In the genomic region with DNA sequence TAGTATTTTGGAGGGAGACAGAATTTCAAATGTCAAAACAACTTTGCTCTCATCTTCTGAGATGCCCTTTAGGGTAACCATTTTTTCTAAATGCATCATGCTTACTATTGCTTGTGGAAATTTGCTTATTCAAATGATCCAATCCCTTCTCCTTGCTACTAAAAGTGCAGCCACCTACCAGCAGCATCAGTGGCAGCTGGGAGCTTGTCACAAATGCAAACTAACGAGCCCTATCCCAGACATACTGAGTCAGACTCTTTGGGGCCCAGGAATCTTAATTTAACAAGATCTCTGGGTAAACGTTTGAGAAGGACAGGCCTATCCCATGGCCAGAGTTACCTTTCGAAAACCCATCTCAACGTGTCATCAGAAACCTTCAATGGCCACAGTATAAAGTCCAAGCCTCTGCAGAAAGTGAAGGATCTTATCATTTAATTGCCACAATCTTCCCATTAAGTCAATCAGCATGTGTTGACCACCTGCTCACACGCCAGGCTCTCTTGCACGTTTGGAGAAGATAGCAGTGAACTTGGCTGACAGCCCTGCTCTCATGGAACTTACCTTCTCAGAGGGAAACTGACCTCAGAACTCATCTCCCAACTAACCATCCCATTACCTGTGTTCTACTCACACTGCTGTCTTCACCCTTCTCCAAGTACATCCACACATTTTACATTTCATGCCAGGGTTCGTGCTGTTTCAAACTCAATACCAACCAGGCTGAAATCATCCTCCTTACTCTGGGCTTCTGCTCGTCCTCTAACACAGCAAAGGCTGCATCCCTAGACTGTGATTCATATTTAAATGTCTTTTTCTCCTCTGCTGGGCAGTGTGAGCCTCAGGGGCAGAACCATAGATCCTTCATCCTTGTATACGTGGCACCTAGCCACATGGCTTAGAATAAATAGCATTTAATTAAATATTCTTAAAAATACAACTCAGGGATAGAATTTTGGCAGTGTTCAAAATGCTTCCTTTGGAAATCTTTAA, we compare ENCODE assay signal across 23 cellular contexts. TPM values are rescaled to one million over a fixed set of nuclear protein-coding genes. Genes with fewer than 3 reads are reported as not detected.
A peak's percentile ranks its signal among the peaks of the same experiment; 100 is the strongest.
DNase-seq lines count a peak whose midpoint lies in the region; ATAC-seq, FAIRE-seq and TF ChIP-seq lines count a peak whose summit lies in the region.
"Had no signal": no experiment of that assay in that cellular context is flagged by ENCODE, and none has a peak within 500 bp of the region (broad histone marks: within the 10 kb centered on the region; RNA-seq: fewer than 3 reads in every experiment).

No MANE protein-coding gene starts in this region.

- SMC1A ChIA-PET in GM12878 (lab: Charles Lee; ENCODE audit: uncharacterized antibody, unreplicated experiment): no interaction called here

- DNase-seq in AG08395 (ENCODE audit: low spot score) (peak; percentile 34), H54 (ENCODE audit: insufficient read length, low spot score) (peak; percentile 25), GM12878 (ENCODE audit: low read depth, low spot score) (no peak), kidney tubule cell (ENCODE audit: low spot score) (peak; percentile 56), NOMO-1 (lab: John Stamatoyannopoulos, UW; ENCODE audit: unreplicated experiment in 2 of 2) (no peak), RCC 7860 (ENCODE audit: low spot score) (no peak), GF-D8 (lab: John Stamatoyannopoulos, UW) (no peak), HUDEP-2 (lab: John Stamatoyannopoulos, UW; ENCODE audit: unreplicated experiment in 76 of 76) (no peak)
- DNase-seq: activated CD4-positive, alpha-beta T cell treated with anti-CD3 and anti-CD28 coated beads for 1 hour; CD4-positive, alpha-beta T cell; DMS53; hypothalamus; mesenchymal stem cell; natural killer cell; NCI-H1105 treated with DMSO at 0.1 percent for 48 hours; NCI-H774; stimulated activated CD4-positive, alpha-beta T cell treated with anti-CD3 and anti-CD28 coated beads, Interleukin-4, amount 100 ng/mL, for 24 hours; uterus had no signal

- TF ChIP-seq EP300 in GM12878 (IDR thresholded peaks at IDR 0.05; ENCODE audit: borderline replicate concordance in 1 of 2, control insufficient read depth in 1 of 2, low read depth in 2 of 2, low read length in 2 of 2): no peak

- in situ Hi-C loops in GM12878 (cut with MboI): no loop called here

- no peaks in the 10 kb centered on the region for H3K79me2 ChIP-seq in GM12878 (ENCODE audit: control insufficient read depth, insufficient read depth, low read length)

- RAD21 ChIA-PET in GM12878 (lab: Charles Lee; ENCODE audit: unreplicated experiment): no interaction called here

- no peak for FAIRE-seq in H54 (lab: Jason Lieb, UNC)
- FAIRE-seq in GM12878 (lab: Jason Lieb, UNC): peak; percentile 7
- FAIRE-seq in RCC 7860 (lab: Jason Lieb, UNC): no peak
- FAIRE-seq: colon, endometrium, HTR-8/SVneo had no signal

- no peaks in the 10 kb centered on the region for H4K20me1 ChIP-seq in GM12878 (ENCODE audit: control insufficient read depth, insufficient read depth)

- no peak for TF ChIP-seq RAD21 in GM12878 (IDR thresholded peaks at IDR 0.05; ENCODE audit: insufficient read depth, low read depth, low read length)

- TF ChIP-seq POLR2A in H54 (IDR thresholded peaks at IDR 0.05; ENCODE audit: low read depth, low read length) (no peak), GM12878 (IDR thresholded peaks at IDR 0.05; ENCODE audit: low read depth, low read length) (no peak)

- H3K27ac ChIP-seq in GM12878 (ENCODE audit: control insufficient read depth, insufficient read depth): no peak overlapping the region
- H3K27ac ChIP-seq: skin epidermis, uterus had no signal

- CTCF ChIA-PET in GM12878 (lab: Yijun Ruan, JAX): no interaction called here

- no peak overlapping the region for H3K4me2 ChIP-seq in GM12878 (ENCODE audit: control insufficient read depth, insufficient read depth)

- no TSS peak for BruUV-seq in GM12878 (replicated peaks; lab: Mats Ljungman, UMichigan)

- no peak overlapping the region for H3K4me3 ChIP-seq in GM12878
- H3K4me3 ChIP-seq: skin epidermis, uterus had no signal

- no peak for TF ChIP-seq CTCF in GM12878 (IDR thresholded peaks at IDR 0.05 in 2 of 3, conservative IDR thresholded peaks at IDR 0.05 in 1 of 3; ENCODE audit: control insufficient read depth in 2 of 3, extremely low read depth in 1 of 3, insufficient read depth in 1 of 3, low read depth in 3 of 3, low read length in 3 of 3)

- no peak overlapping the region for H2AFZ ChIP-seq in GM12878 (ENCODE audit: control insufficient read depth, low read depth, low read length)

- H3K9ac ChIP-seq in GM12878 (ENCODE audit: control insufficient read depth, insufficient read depth, low read length): no peak overlapping the region

- ATAC-seq in GM12878: no peak
- ATAC-seq: activated naive CD4-positive, alpha-beta T cell treated with anti-CD3 and anti-CD28 coated beads, Interleukin-2, amount 50 U/mL, for 72 hours; natural killer cell had no signal

- WGBS in GM12878 (ENCODE audit: insufficient coverage, insufficient replicate concordance, low lambda C conversion rate, missing lambda C conversion rate): 65% methylated on average over 9 of the region's 9 CpGs

- H3K27me3 ChIP-seq in GM12878 (replicated peaks in 1 of 2; ENCODE audit: control insufficient read depth in 2 of 2, insufficient read depth in 2 of 2, low read length in 1 of 2): no peaks in the 10 kb centered on the region
- H3K27me3 ChIP-seq: uterus had no signal

- POLR2A ChIA-PET in GM12878 (lab: Charles Lee): no interaction called here

- H3K4me1 ChIP-seq in GM12878 (ENCODE audit: control insufficient read depth, insufficient read depth, low read length): peaks cover 9% of the 10 kb centered on the region
- H3K4me1 ChIP-seq: uterus had no signal

- intact Hi-C loops in GM12878 (cut with micrococcal nuclease; ENCODE audit: unreplicated experiment): no loop called here

- H3K36me3 ChIP-seq in GM12878 (ENCODE audit: control insufficient read depth in 2 of 2, insufficient read depth in 2 of 2, low read length in 1 of 2): no peaks in the 10 kb centered on the region
- H3K36me3 ChIP-seq: uterus had no signal

- no peaks in the 10 kb centered on the region for H3K9me3 ChIP-seq in GM12878 (replicated peaks; ENCODE audit: control insufficient read depth, insufficient read depth, low read length)
- H3K9me3 ChIP-seq: uterus had no signal

TF ChIP-seq in GM12878, 131 proteins besides CTCF, POLR2A, EP300 and RAD21 (continues in another document):
- TF ChIP-seq, protein P1, sequence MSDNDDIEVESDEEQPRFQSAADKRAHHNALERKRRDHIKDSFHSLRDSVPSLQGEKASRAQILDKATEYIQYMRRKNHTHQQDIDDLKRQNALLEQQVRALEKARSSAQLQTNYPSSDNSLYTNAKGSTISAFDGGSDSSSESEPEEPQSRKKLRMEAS (IDR thresholded peaks at IDR 0.05; ENCODE audit: low read depth, low read length): no peak
- no peak for TF ChIP-seq PAX5 (IDR thresholded peaks at IDR 0.05; ENCODE audit: borderline replicate concordance, low read depth, low read length)
- TF ChIP-seq SIX5 (IDR thresholded peaks at IDR 0.05; ENCODE audit: low read depth, low read length, severe bottlenecking): no peak
- TF ChIP-seq EZH2 (IDR thresholded peaks at IDR 0.05; ENCODE audit: borderline replicate concordance, control insufficient read depth, low read depth, low read length): no peak
- TF ChIP-seq SUZ12 (IDR thresholded peaks at IDR 0.05; ENCODE audit: unreplicated experiment): no peak
- TF ChIP-seq, protein P2, sequence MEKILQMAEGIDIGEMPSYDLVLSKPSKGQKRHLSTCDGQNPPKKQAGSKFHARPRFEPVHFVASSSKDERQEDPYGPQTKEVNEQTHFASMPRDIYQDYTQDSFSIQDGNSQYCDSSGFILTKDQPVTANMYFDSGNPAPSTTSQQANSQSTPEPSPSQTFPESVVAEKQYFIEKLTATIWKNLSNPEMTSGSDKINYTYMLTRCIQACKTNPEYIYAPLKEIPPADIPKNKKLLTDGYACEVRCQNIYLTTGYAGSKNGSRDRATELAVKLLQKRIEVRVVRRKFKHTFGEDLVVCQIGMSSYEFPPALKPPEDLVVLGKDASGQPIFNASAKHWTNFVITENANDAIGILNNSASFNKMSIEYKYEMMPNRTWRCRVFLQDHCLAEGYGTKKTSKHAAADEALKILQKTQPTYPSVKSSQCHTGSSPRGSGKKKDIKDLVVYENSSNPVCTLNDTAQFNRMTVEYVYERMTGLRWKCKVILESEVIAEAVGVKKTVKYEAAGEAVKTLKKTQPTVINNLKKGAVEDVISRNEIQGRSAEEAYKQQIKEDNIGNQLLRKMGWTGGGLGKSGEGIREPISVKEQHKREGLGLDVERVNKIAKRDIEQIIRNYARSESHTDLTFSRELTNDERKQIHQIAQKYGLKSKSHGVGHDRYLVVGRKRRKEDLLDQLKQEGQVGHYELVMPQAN (conservative IDR thresholded peaks at IDR 0.05): no peak
- TF ChIP-seq SPI1 (IDR thresholded peaks at IDR 0.05; ENCODE audit: borderline replicate concordance, insufficient read depth, low read depth, low read length): no peak
- TF ChIP-seq SMAD1 (IDR thresholded peaks at IDR 0.05; ENCODE audit: low read depth, partially characterized antibody): no peak
- TF ChIP-seq SUPT20H (IDR thresholded peaks at IDR 0.05; ENCODE audit: borderline replicate concordance, control insufficient read depth, low read depth, low read length): no peak

RNA-seq across cellular contexts. Expression of a gene that starts 24.8 kb away (rescaled TPM):
- total RNA-seq in GM12878 (2013; cell fraction: nucleolus; rRNA removed): 116 and 126 TPM in 2 replicates
- total RNA-seq in GM12878 (2014; rRNA removed): 16.3 and 18.1 TPM in 2 replicates
- 15.2 and 15.7 TPM in 2 replicates for total RNA-seq in GM12878 (2014; rRNA removed; fragmentation: Illumina TruSeq; extraction: Trizol)
- 20.7 and 23.2 TPM in 2 replicates for total RNA-seq in GM12878 (2021)
- polyA plus RNA-seq in GM12878 (2011; ENCODE audit: low read depth): 12.6 TPM
- 32.9 and 38.1 TPM in 2 replicates for polyA plus RNA-seq in GM12878 (2011; rRNA removed)
- 39.9 and 41.8 TPM in 2 replicates for polyA plus RNA-seq in GM12878 (2011; cell fraction: cytosol; rRNA removed)
- polyA plus RNA-seq in GM12878 (2011; cell fraction: nucleus; rRNA removed): 43.3 and 49.4 TPM in 2 replicates
- polyA plus RNA-seq in GM12878 (2012): 17.9 and 37.0 TPM in 2 replicates
- polyA plus RNA-seq in GM12878 (2014; fragmentation: Illumina TruSeq; extraction: Trizol): 10.6 and 16.0 TPM in 2 replicates
- 1 to 10 TPM in 1 of 2 experiments, under 1 TPM in 1; 0.44 to 1.5 TPM for polyA plus RNA-seq in GM12878 (2014; fragmentation: Nextera tagmentation; extraction: Ambion mirVana)
- polyA plus RNA-seq in GM12878 (2014; rRNA removed): 25.5 and 28.7 TPM in 2 replicates
- polyA plus RNA-seq in GM12878 (2016; fragmentation: Nextera tagmentation; extraction: Ambion mirVana): 10 to 100 TPM; 14.9 to 20.6 TPM
- 24.9 and 62.5 TPM in 2 replicates for polyA minus RNA-seq in GM12878 (2011; rRNA and poly(A)+ RNA removed)
- 16.3 and 16.6 TPM in 2 replicates for polyA minus RNA-seq in GM12878 (2011; cell fraction: cytosol; rRNA and poly(A)+ RNA removed)
- 33.7 and 57.3 TPM in 2 replicates for polyA minus RNA-seq in GM12878 (2011; cell fraction: nucleus; rRNA and poly(A)+ RNA removed)

Comparison
In these comparisons a context has a peak if more than half of its experiments do, and no peak if none do; other contexts are left out.
1. DNase-seq: peak in AG08395 (single experiment), H54 (single experiment) and kidney tubule cell (single experiment); none in GM12878 (single experiment), NOMO-1 (0 of 2), RCC 7860 (single experiment), GF-D8 (single experiment) and HUDEP-2 (0 of 76).